In genomic region chr6:79597155-79597554, GRCh38 we compare ENCODE assay signal across 27 cellular contexts. TPM values are rescaled to one million over a fixed set of nuclear protein-coding genes. Genes with fewer than 3 reads are reported as not detected.
DNase-seq lines count a peak whose midpoint lies in the region; ATAC-seq, FAIRE-seq and TF ChIP-seq lines count a peak whose summit lies in the region.
"Had no signal": no experiment of that assay in that cellular context is flagged by ENCODE, and none has a peak within 500 bp of the region (broad histone marks: within the 10 kb centered on the region; RNA-seq: fewer than 3 reads in every experiment).

No MANE protein-coding gene starts in this region.

- H3K9ac ChIP-seq in K562 (ENCODE audit: insufficient read depth in 1 of 2, low read depth in 2 of 2, low read length in 2 of 2) (no peak overlapping the region), HepG2 (ENCODE audit: insufficient read depth, low read depth, low read length) (no peak overlapping the region)
- H3K9ac ChIP-seq: BLaER1 treated with 17β-estradiol and CSF1 and Interleukin-3, amounts not matched to agents 10 nM and 100 nM had no signal

- H4K20me1 ChIP-seq in K562 (replicated peaks; ENCODE audit: control insufficient read depth, insufficient read depth, low read length) (no peaks in the 10 kb centered on the region), HepG2 (ENCODE audit: insufficient read depth, low read length) (no peaks in the 10 kb centered on the region)
- H4K20me1 ChIP-seq: BLaER1 treated with 17β-estradiol and CSF1 and Interleukin-3, amounts not matched to agents 10 nM and 100 nM had no signal

- in situ Hi-C loops in K562 (cut with MboI) (no loop called here), HepG2 (cut with HindIII; ENCODE audit: extremely low pct_ligation_motif_present, low pct_unique_long_range_greater_than_20kb) (no loop called here)

- H3K27me3 Mint-ChIP-seq in activated CD8-positive, alpha-beta T cell treated with anti-CD3 and anti-CD28 coated beads for 36 hours = peaks cover 4% of the 10 kb centered on the region
- H3K27me3 Mint-ChIP-seq in activated CD8-positive, alpha-beta T cell treated with anti-CD3 and anti-CD28 coated beads, Interleukin-2, amount 10 ng/mL, durations not matched to agents 7 days and 5 days (ENCODE audit: low read depth) = no peaks in the 10 kb centered on the region
- H3K27me3 Mint-ChIP-seq in CD8-positive, alpha-beta T cell (ENCODE audit: low read depth) = peaks cover 3% of the 10 kb centered on the region

- no peaks in the 10 kb centered on the region for H3K27me3 ChIP-seq in CD8-positive, alpha-beta T cell (ENCODE audit: insufficient read depth, low read length)
- H3K27me3 ChIP-seq in K562 (ENCODE audit: control insufficient read depth in 2 of 2, insufficient read depth in 2 of 2, low read length in 2 of 2) (no peaks in the 10 kb centered on the region), HepG2 (ENCODE audit: control insufficient read depth in 1 of 2, insufficient read depth in 2 of 2, low read length in 2 of 2) (no peaks in the 10 kb centered on the region)
- H3K27me3 ChIP-seq: BLaER1 treated with 17β-estradiol and CSF1 and Interleukin-3, amounts not matched to agents 10 nM and 100 nM had no signal

- H3K4me3 Mint-ChIP-seq in activated CD8-positive, alpha-beta T cell treated with anti-CD3 and anti-CD28 coated beads for 36 hours = no peak overlapping the region
- H3K4me3 Mint-ChIP-seq in activated CD8-positive, alpha-beta T cell treated with anti-CD3 and anti-CD28 coated beads, Interleukin-2, amount 10 ng/mL, durations not matched to agents 7 days and 5 days = no peak overlapping the region
- H3K4me3 Mint-ChIP-seq in CD8-positive, alpha-beta T cell = no peak overlapping the region
- H3K4me3 Mint-ChIP-seq: B cell; CD4-positive, alpha-beta T cell; CD8-positive, alpha-beta memory T cell had no signal

- H2AFZ ChIP-seq in K562 (ENCODE audit: low read depth, low read length) (no peak overlapping the region), HepG2 (ENCODE audit: low read length) (no peak overlapping the region)

- H3K79me2 ChIP-seq in K562 (ENCODE audit: control insufficient read depth, insufficient read depth, low read length) = no peaks in the 10 kb centered on the region
- no peaks in the 10 kb centered on the region for H3K79me2 ChIP-seq in HepG2 (ENCODE audit: insufficient read depth, low read length)

- no peaks in the 10 kb centered on the region for H3K36me3 Mint-ChIP-seq in activated CD8-positive, alpha-beta T cell treated with anti-CD3 and anti-CD28 coated beads for 36 hours (ENCODE audit: low read depth)
- H3K36me3 Mint-ChIP-seq in activated CD8-positive, alpha-beta T cell treated with anti-CD3 and anti-CD28 coated beads, Interleukin-2, amount 10 ng/mL, durations not matched to agents 7 days and 5 days (ENCODE audit: low read depth) = no peaks in the 10 kb centered on the region
- no peaks in the 10 kb centered on the region for H3K36me3 Mint-ChIP-seq in CD8-positive, alpha-beta T cell
- H3K36me3 Mint-ChIP-seq: CD8-positive, alpha-beta memory T cell had no signal

- no peak overlapping the region for H3K27ac Mint-ChIP-seq in activated CD8-positive, alpha-beta T cell treated with anti-CD3 and anti-CD28 coated beads for 36 hours
- no peak overlapping the region for H3K27ac Mint-ChIP-seq in activated CD8-positive, alpha-beta T cell treated with anti-CD3 and anti-CD28 coated beads, Interleukin-2, amount 10 ng/mL, durations not matched to agents 7 days and 5 days
- no peak overlapping the region for H3K27ac Mint-ChIP-seq in CD8-positive, alpha-beta T cell
- H3K27ac Mint-ChIP-seq: B cell; CD4-positive, alpha-beta T cell; CD8-positive, alpha-beta memory T cell had no signal

- H3K4me2 ChIP-seq in K562 (ENCODE audit: insufficient read depth, low read length) (no peak overlapping the region), HepG2 (ENCODE audit: low read depth, low read length) (no peak overlapping the region)
- H3K4me2 ChIP-seq: A549; BLaER1 treated with 17β-estradiol and CSF1 and Interleukin-3, amounts not matched to agents 10 nM and 100 nM had no signal

- TF ChIP-seq RAD21 in K562 (CRISPR knock-in tag; conservative IDR thresholded peaks at IDR 0.05 in 1 of 2, IDR thresholded peaks at IDR 0.05 in 1 of 2) (no peak), HepG2 (CRISPR knock-in tag; IDR thresholded peaks at IDR 0.05) (no peak)

- no peaks in the 10 kb centered on the region for H3K36me3 ChIP-seq in CD8-positive, alpha-beta T cell (ENCODE audit: insufficient read depth, low read length)
- H3K36me3 ChIP-seq in HEK293 (ENCODE audit: control insufficient read depth in 2 of 2, insufficient read depth in 1 of 2, low read length in 2 of 2) = no peaks in the 10 kb centered on the region
- no peaks in the 10 kb centered on the region for H3K36me3 ChIP-seq in K562 (ENCODE audit: control insufficient read depth, insufficient read depth, low read length)
- H3K36me3 ChIP-seq in HepG2 (replicated peaks in 1 of 2; ENCODE audit: control insufficient read depth in 1 of 2, insufficient read depth in 2 of 2, low read length in 2 of 2) = no peaks in the 10 kb centered on the region
- H3K36me3 ChIP-seq: BLaER1 treated with 17β-estradiol and CSF1 and Interleukin-3, amounts not matched to agents 10 nM and 100 nM had no signal

- H3K4me3 ChIP-seq in CD8-positive, alpha-beta T cell (ENCODE audit: low read depth, low read length) = no peak overlapping the region
- no peak overlapping the region for H3K4me3 ChIP-seq in HEK293 (ENCODE audit: low read depth, low read length)
- H3K4me3 ChIP-seq in K562 = no peak overlapping the region
- no peak overlapping the region for H3K4me3 ChIP-seq in HepG2 (replicated peaks in 1 of 3; ENCODE audit: insufficient read depth in 1 of 3, low read depth in 2 of 3, low read length in 3 of 3)
- H3K4me3 ChIP-seq: A549; BLaER1 treated with 17β-estradiol and CSF1 and Interleukin-3, amounts not matched to agents 10 nM and 100 nM; GM12878 had no signal

- DNase-seq in activated CD8-positive, alpha-beta T cell treated with anti-CD3 and anti-CD28 coated beads for 36 hours = no peak
- no peak for DNase-seq in activated CD8-positive, alpha-beta T cell treated with anti-CD3 and anti-CD28 coated beads, Interleukin-2, amount 10 ng/mL, durations not matched to agents 7 days and 5 days
- DNase-seq in CD8-positive, alpha-beta T cell = no peak
- DNase-seq in K562 (ENCODE audit: extremely low read depth in 1 of 4, low spot score in 3 of 4) (no peak), SHP77 (lab: John Stamatoyannopoulos, UW) (no peak), HepG2 (ENCODE audit: low spot score) (no peak)
- DNase-seq: AML-193; CD4-positive, alpha-beta T cell; CD8-positive, alpha-beta memory T cell; COR-L47; DMS 273 treated with DMSO at 0.1 percent for 48 hours; DMS153; DMS53; DMS79; DND-41; EL; GDM1 had no signal

- intact Hi-C loops in activated CD8-positive, alpha-beta T cell treated with anti-CD3 and anti-CD28 coated beads for 36 hours (cut with micrococcal nuclease) = no loop called here
- intact Hi-C loops in CD8-positive, alpha-beta T cell (cut with DNase I, micrococcal nuclease) = no loop called here
- intact Hi-C loops in K562 (cut with micrococcal nuclease) = no loop called here
- intact Hi-C loops in HepG2 (cut with micrococcal nuclease; ENCODE audit: unreplicated experiment) = no loop called here

- TF ChIP-seq POLR2A in K562 (conservative IDR thresholded peaks at IDR 0.05) (no peak), HepG2 (IDR thresholded peaks at IDR 0.05; ENCODE audit: insufficient read depth in 1 of 2, low read depth in 2 of 2, low read length in 2 of 2) (no peak)

- no peaks in the 10 kb centered on the region for H3K4me1 Mint-ChIP-seq in activated CD8-positive, alpha-beta T cell treated with anti-CD3 and anti-CD28 coated beads for 36 hours (ENCODE audit: low read depth)
- H3K4me1 Mint-ChIP-seq in activated CD8-positive, alpha-beta T cell treated with anti-CD3 and anti-CD28 coated beads, Interleukin-2, amount 10 ng/mL, durations not matched to agents 7 days and 5 days (ENCODE audit: low read depth) = no peaks in the 10 kb centered on the region
- H3K4me1 Mint-ChIP-seq in CD8-positive, alpha-beta T cell (ENCODE audit: low read depth) = no peaks in the 10 kb centered on the region
- H3K4me1 Mint-ChIP-seq: B cell; CD8-positive, alpha-beta memory T cell had no signal

- no peak for ATAC-seq in activated CD8-positive, alpha-beta T cell treated with anti-CD3 and anti-CD28 coated beads for 36 hours
- no peak for ATAC-seq in activated CD8-positive, alpha-beta T cell treated with anti-CD3 and anti-CD28 coated beads, Interleukin-2, amount 10 ng/mL, durations not matched to agents 7 days and 5 days
- ATAC-seq in CD8-positive, alpha-beta T cell = no peak
- no peak for ATAC-seq in K562
- ATAC-seq in HepG2 = no peak
- ATAC-seq: A549, GM12878 had no signal

- CTCF ChIA-PET in activated CD8-positive, alpha-beta T cell treated with anti-CD3 and anti-CD28 coated beads for 36 hours (lab: Charles Lee) = no interaction called here
- CTCF ChIA-PET in activated CD8-positive, alpha-beta T cell treated with anti-CD3 and anti-CD28 coated beads, Interleukin-2, amount 10 ng/mL, durations not matched to agents 7 days and 5 days (lab: Charles Lee) = no interaction called here
- CTCF ChIA-PET in CD8-positive, alpha-beta T cell (lab: Charles Lee) = no interaction called here
- CTCF ChIA-PET in HEK293 (lab: Yijun Ruan, JAX) (no interaction called here), K562 (lab: Yijun Ruan, JAX; ENCODE audit: low intra/inter-chr PET ratio) (no interaction called here), HepG2 (lab: Yijun Ruan, JAX; ENCODE audit: low intra/inter-chr PET ratio, low total read pairs) (no interaction called here)

- H3K27ac ChIP-seq in CD8-positive, alpha-beta T cell (ENCODE audit: low read depth, low read length) = no peak overlapping the region
- H3K27ac ChIP-seq in HEK293 (ENCODE audit: extremely low read depth, low read depth, low read length) (no peak overlapping the region), K562 (ENCODE audit: extremely low read depth, low read depth, low read length) (no peak overlapping the region), HepG2 (ENCODE audit: extremely low read length, insufficient read depth, low read length) (no peak overlapping the region)
- H3K27ac ChIP-seq: 22Rv1; A549; BLaER1 treated with 17β-estradiol and CSF1 and Interleukin-3, amounts not matched to agents 10 nM and 100 nM; C4-2B had no signal

- no peak for TF ChIP-seq EP300 in K562 (IDR thresholded peaks at IDR 0.05; ENCODE audit: low read length)
- no peak for TF ChIP-seq EP300 in HepG2 (IDR thresholded peaks at IDR 0.05; ENCODE audit: low read depth in 2 of 2, low read length in 2 of 2)
- TF ChIP-seq EP300 in HepG2 (CRISPR knock-in tag; IDR thresholded peaks at IDR 0.05; ENCODE audit: borderline replicate concordance) = no peak

- 73% methylated on average over 1 of the region's 2 CpGs for whole genome bisulfite sequencing in K562 (ENCODE audit: insufficient coverage, low coverage, missing lambda C conversion rate)
- WGBS in HepG2 (ENCODE audit: low lambda C conversion rate) = 87% methylated on average over 2 of the region's 2 CpGs

- no peak for FAIRE-seq in K562 (lab: Jason Lieb, UNC)
- no peak for FAIRE-seq in HepG2 (lab: Jason Lieb, UNC)
- FAIRE-seq: A549, GM12878, GM12892, GM18507, GM19239 had no signal

- POLR2A ChIA-PET in activated CD8-positive, alpha-beta T cell treated with anti-CD3 and anti-CD28 coated beads for 36 hours (lab: Charles Lee) = no interaction called here
- POLR2A ChIA-PET in activated CD8-positive, alpha-beta T cell treated with anti-CD3 and anti-CD28 coated beads, Interleukin-2, amount 10 ng/mL, durations not matched to agents 7 days and 5 days (lab: Charles Lee) = no interaction called here
- POLR2A ChIA-PET in CD8-positive, alpha-beta T cell (lab: Charles Lee) = no interaction called here
- POLR2A ChIA-PET in HEK293 (lab: Yijun Ruan, JAX) = no interaction called here
- POLR2A ChIA-PET in K562 (lab: Yijun Ruan, JAX) = no interaction called here
- POLR2A ChIA-PET in HepG2 (lab: Yijun Ruan, JAX) = no interaction called here

- H3K9me3 ChIP-seq in CD8-positive, alpha-beta T cell (ENCODE audit: low read length) = no peaks in the 10 kb centered on the region
- no peaks in the 10 kb centered on the region for H3K9me3 ChIP-seq in HEK293 (ENCODE audit: control insufficient read depth, insufficient read depth, low read depth, low read length)
- no peaks in the 10 kb centered on the region for H3K9me3 ChIP-seq in K562 (replicated peaks; ENCODE audit: control insufficient read depth, insufficient read depth, low read depth, low read length)
- H3K9me3 ChIP-seq in HepG2 (ENCODE audit: low read length) = no peaks in the 10 kb centered on the region
- H3K9me3 ChIP-seq: A549; BLaER1 treated with 17β-estradiol and CSF1 and Interleukin-3, amounts not matched to agents 10 nM and 100 nM had no signal

- BruUV-seq in K562 (replicated peaks; lab: Mats Ljungman, UMichigan) = no TSS peak
- no TSS peak for BruUV-seq in HepG2 (replicated peaks; lab: Mats Ljungman, UMichigan)

- H3K9me1 ChIP-seq in K562 (ENCODE audit: control insufficient read depth, insufficient read depth, low read length) = no peaks in the 10 kb centered on the region

- TF ChIP-seq CTCF in activated CD8-positive, alpha-beta T cell treated with anti-CD3 and anti-CD28 coated beads for 36 hours (IDR thresholded peaks at IDR 0.05) = peak; percentile 21
- peak; percentile 21 for TF ChIP-seq CTCF in CD8-positive, alpha-beta T cell (IDR thresholded peaks at IDR 0.05)
- TF ChIP-seq CTCF in HEK293 (tag by site-specific recombination; IDR thresholded peaks at IDR 0.05) = no peak
- TF ChIP-seq CTCF in K562 (IDR thresholded peaks at IDR 0.05 in 2 of 3, conservative IDR thresholded peaks at IDR 0.05 in 1 of 3; ENCODE audit: insufficient read depth in 2 of 3, low read depth in 1 of 3, low read length in 3 of 3) = no peak
- no peak for TF ChIP-seq CTCF in HepG2 (CRISPR knock-in tag; IDR thresholded peaks at IDR 0.05)

- no peaks in the 10 kb centered on the region for H3K9me3 Mint-ChIP-seq in activated CD8-positive, alpha-beta T cell treated with anti-CD3 and anti-CD28 coated beads for 36 hours
- H3K9me3 Mint-ChIP-seq in activated CD8-positive, alpha-beta T cell treated with anti-CD3 and anti-CD28 coated beads, Interleukin-2, amount 10 ng/mL, durations not matched to agents 7 days and 5 days (ENCODE audit: insufficient read depth) = no peaks in the 10 kb centered on the region
- no peaks in the 10 kb centered on the region for H3K9me3 Mint-ChIP-seq in CD8-positive, alpha-beta T cell
- H3K9me3 Mint-ChIP-seq: CD4-positive, alpha-beta T cell had no signal

- H3K4me1 ChIP-seq in CD8-positive, alpha-beta T cell (ENCODE audit: insufficient read depth, low read length) = no peaks in the 10 kb centered on the region
- H3K4me1 ChIP-seq in HEK293 (ENCODE audit: control insufficient read depth, insufficient read depth, low read length) (peaks cover 14% of the 10 kb centered on the region), K562 (replicated peaks in 1 of 2; ENCODE audit: control insufficient read depth in 2 of 2, insufficient read depth in 2 of 2, low read length in 2 of 2) (peaks cover 5 to 26% of the 10 kb centered on the region in 2 experiments), HepG2 (ENCODE audit: insufficient read depth, low read length) (peaks cover 21% of the 10 kb centered on the region)
- H3K4me1 ChIP-seq: BLaER1 treated with 17β-estradiol and CSF1 and Interleukin-3, amounts not matched to agents 10 nM and 100 nM had no signal

RNA-seq across cellular contexts. Expression of gene SH3BGRL2, which starts 34.0 kb away (rescaled TPM):
- under 1 TPM; 0.54 to 0.70 TPM for total RNA-seq in activated CD8-positive, alpha-beta T cell treated with anti-CD3 and anti-CD28 coated beads for 36 hours
- total RNA-seq in activated CD8-positive, alpha-beta T cell treated with anti-CD3 and anti-CD28 coated beads, Interleukin-2, amount 10 ng/mL, durations not matched to agents 7 days and 5 days = under 1 TPM; 0.13 TPM
- under 1 TPM; 0.25 to 0.33 TPM for total RNA-seq in CD8-positive, alpha-beta T cell
- 1.8 and 7.8 TPM in 2 replicates for total RNA-seq in K562 (2011; cell fraction: chromatin; rRNA removed; ENCODE audit: low replicate concordance)
- total RNA-seq in K562 (2011; cell fraction: nucleolus; rRNA removed) = 1.3 and 2.1 TPM in 2 replicates
- 5.4 and 8.2 TPM in 2 replicates for total RNA-seq in K562 (2011; cell fraction: nucleoplasm; rRNA removed)
- total RNA-seq in K562 (2014; rRNA removed) = 7.3 and 8.0 TPM in 2 replicates
- 12.1 and 13.6 TPM in 2 replicates for total RNA-seq in K562 (2014; rRNA removed; fragmentation: Illumina TruSeq; extraction: Trizol)
- 9.1 and 10.2 TPM in 2 replicates for total RNA-seq in K562 (2015; rRNA removed; fragmentation: Illumina TruSeq; extraction: Trizol)
- total RNA-seq in K562 (2021) = 9.9 and 10.8 TPM in 2 replicates
- polyA plus RNA-seq in K562 (2011; rRNA removed) = 2.9 and 5.5 TPM in 2 replicates
- polyA plus RNA-seq in K562 (2011; cell fraction: cytosol; rRNA removed) = 1.2 and 1.8 TPM in 2 replicates
- polyA plus RNA-seq in K562 (2011; cell fraction: nucleus; rRNA removed) = 1.8 and 1.9 TPM in 2 replicates
- 4.4 and 6.3 TPM in 2 replicates for polyA plus RNA-seq in K562 (2012)
- 8.3 and 10.5 TPM in 2 replicates for polyA plus RNA-seq in K562 (2014; fragmentation: Illumina TruSeq; extraction: Trizol)
- polyA plus RNA-seq in K562 (2014; fragmentation: Nextera tagmentation; extraction: Ambion mirVana) = 1 to 10 TPM; 4.4 to 5.0 TPM
- polyA plus RNA-seq in K562 (2014; rRNA removed) = 6.5 and 8.6 TPM in 2 replicates
- 3.8 and 5.6 TPM in 2 replicates for polyA minus RNA-seq in K562 (2011; rRNA and poly(A)+ RNA removed)
- 1.7 and 3.1 TPM in 2 replicates for polyA minus RNA-seq in K562 (2011; cell fraction: cytosol; rRNA and poly(A)+ RNA removed)
- polyA minus RNA-seq in K562 (2011; cell fraction: nucleus; rRNA and poly(A)+ RNA removed) = 1.8 and 2.7 TPM in 2 replicates
- total RNA-seq in HepG2 (2016; rRNA removed; fragmentation: Illumina TruSeq; extraction: Trizol) = 28.8 and 49.2 TPM in 2 replicates
- 2.4 and 2.6 TPM in 2 replicates for total RNA-seq in HepG2 (2016; cell fraction: cytosol; rRNA removed; fragmentation: Illumina TruSeq; extraction: Trizol; ENCODE audit: low read depth)
- total RNA-seq in HepG2 (2016; cell fraction: insoluble cytoplasmic fraction; rRNA removed; fragmentation: Illumina TruSeq; extraction: Trizol) = 28.8 and 50.1 TPM in 2 replicates
- total RNA-seq in HepG2 (2016; cell fraction: membrane; rRNA removed; fragmentation: Illumina TruSeq; extraction: Trizol) = 18.7 and 20.1 TPM in 2 replicates
- total RNA-seq in HepG2 (2016; cell fraction: nucleus; rRNA removed; fragmentation: Illumina TruSeq; extraction: Trizol) = 21.9 and 24.0 TPM in 2 replicates
- polyA plus RNA-seq in HepG2 (2011; rRNA removed) = 9.1 and 10.9 TPM in 2 replicates
- 5.4 and 9.9 TPM in 2 replicates for polyA plus RNA-seq in HepG2 (2011; cell fraction: cytosol; rRNA removed)
- 3.0 and 3.8 TPM in 2 replicates for polyA plus RNA-seq in HepG2 (2011; cell fraction: nucleus; rRNA removed)
- 14.3 and 18.3 TPM in 2 replicates for polyA plus RNA-seq in HepG2 (2012)
- 2.0 and 2.3 TPM in 2 replicates for polyA plus RNA-seq in HepG2 (2016; cell fraction: cytosol; fragmentation: Illumina TruSeq; extraction: Trizol; ENCODE audit: low read depth)
- polyA plus RNA-seq in HepG2 (2016; cell fraction: insoluble cytoplasmic fraction; fragmentation: Illumina TruSeq; extraction: Trizol; ENCODE audit: low read depth) = 41.2 and 44.0 TPM in 2 replicates
- 9.8 and 9.9 TPM in 2 replicates for polyA plus RNA-seq in HepG2 (2016; cell fraction: membrane; fragmentation: Illumina TruSeq; extraction: Trizol; ENCODE audit: low read depth)
- 22.0 and 22.3 TPM in 2 replicates for polyA plus RNA-seq in HepG2 (2016; cell fraction: nucleus; fragmentation: Illumina TruSeq; extraction: Trizol; ENCODE audit: insufficient read depth, low read depth)
- 0.14 and 7.0 TPM in 2 replicates for polyA minus RNA-seq in HepG2 (2011; rRNA and poly(A)+ RNA removed; ENCODE audit: low replicate concordance)
- polyA minus RNA-seq in HepG2 (2011; cell fraction: cytosol; rRNA and poly(A)+ RNA removed) = 13.6 and 16.5 TPM in 2 replicates
- polyA minus RNA-seq in HepG2 (2011; cell fraction: nucleus; rRNA and poly(A)+ RNA removed) = 16.2 and 18.3 TPM in 2 replicates
- total RNA-seq: B cell had no signal

RNA-seq across cellular contexts. Expression of gene LCA5, which starts 59.9 kb away (rescaled TPM):
- under 1 TPM in 1 of 2 experiments, not detected in 1; 0.07 TPM for total RNA-seq in activated CD8-positive, alpha-beta T cell treated with anti-CD3 and anti-CD28 coated beads for 36 hours
- total RNA-seq in activated CD8-positive, alpha-beta T cell treated with anti-CD3 and anti-CD28 coated beads, Interleukin-2, amount 10 ng/mL, durations not matched to agents 7 days and 5 days = not detected
- total RNA-seq in CD8-positive, alpha-beta T cell = not detected
- 1.7 and 6.8 TPM in 2 replicates for total RNA-seq in K562 (2011; cell fraction: chromatin; rRNA removed; ENCODE audit: low replicate concordance)
- total RNA-seq in K562 (2011; cell fraction: nucleolus; rRNA removed) = 0.67 and 0.79 TPM in 2 replicates
- total RNA-seq in K562 (2011; cell fraction: nucleoplasm; rRNA removed) = 1.8 and 3.5 TPM in 2 replicates
- 1.4 TPM in 2 replicates for total RNA-seq in K562 (2014; rRNA removed)
- total RNA-seq in K562 (2014; rRNA removed; fragmentation: Illumina TruSeq; extraction: Trizol) = 3.4 and 4.6 TPM in 2 replicates
- total RNA-seq in K562 (2015; rRNA removed; fragmentation: Illumina TruSeq; extraction: Trizol) = 3.0 and 3.2 TPM in 2 replicates
- total RNA-seq in K562 (2021) = 2.2 TPM in 2 replicates
- polyA plus RNA-seq in K562 (2011; rRNA removed) = 1.3 and 1.8 TPM in 2 replicates
- polyA plus RNA-seq in K562 (2011; cell fraction: cytosol; rRNA removed) = 0.12 and 0.55 TPM in 2 replicates
- polyA plus RNA-seq in K562 (2011; cell fraction: nucleus; rRNA removed) = 0.88 and 1.3 TPM in 2 replicates
- polyA plus RNA-seq in K562 (2012) = 1.3 and 1.9 TPM in 2 replicates
- 2.4 and 2.5 TPM in 2 replicates for polyA plus RNA-seq in K562 (2014; fragmentation: Illumina TruSeq; extraction: Trizol)
- 1 to 10 TPM; 1.0 to 1.3 TPM for polyA plus RNA-seq in K562 (2014; fragmentation: Nextera tagmentation; extraction: Ambion mirVana)
- polyA plus RNA-seq in K562 (2014; rRNA removed) = 1.2 and 1.7 TPM in 2 replicates
- 2.7 and 4.0 TPM in 2 replicates for polyA minus RNA-seq in K562 (2011; rRNA and poly(A)+ RNA removed)
- 1.8 TPM in 2 replicates for polyA minus RNA-seq in K562 (2011; cell fraction: cytosol; rRNA and poly(A)+ RNA removed)
- 2.0 and 3.8 TPM in 2 replicates for polyA minus RNA-seq in K562 (2011; cell fraction: nucleus; rRNA and poly(A)+ RNA removed)
- 4.6 and 7.7 TPM in 2 replicates for total RNA-seq in HepG2 (2016; rRNA removed; fragmentation: Illumina TruSeq; extraction: Trizol)
- 1.9 and 2.0 TPM in 2 replicates for total RNA-seq in HepG2 (2016; cell fraction: cytosol; rRNA removed; fragmentation: Illumina TruSeq; extraction: Trizol; ENCODE audit: low read depth)
- 4.0 and 7.6 TPM in 2 replicates for total RNA-seq in HepG2 (2016; cell fraction: insoluble cytoplasmic fraction; rRNA removed; fragmentation: Illumina TruSeq; extraction: Trizol)
- 2.3 TPM in 2 replicates for total RNA-seq in HepG2 (2016; cell fraction: membrane; rRNA removed; fragmentation: Illumina TruSeq; extraction: Trizol)
- 7.1 and 7.4 TPM in 2 replicates for total RNA-seq in HepG2 (2016; cell fraction: nucleus; rRNA removed; fragmentation: Illumina TruSeq; extraction: Trizol)
- polyA plus RNA-seq in HepG2 (2011; rRNA removed) = 0.56 and 0.84 TPM in 2 replicates
- 0.28 and 0.45 TPM in 2 replicates for polyA plus RNA-seq in HepG2 (2011; cell fraction: cytosol; rRNA removed)
- 0.48 and 0.57 TPM in 2 replicates for polyA plus RNA-seq in HepG2 (2011; cell fraction: nucleus; rRNA removed)
- polyA plus RNA-seq in HepG2 (2012) = 1.3 and 1.8 TPM in 2 replicates
- 0.10 TPM in 2 replicates for polyA plus RNA-seq in HepG2 (2016; cell fraction: cytosol; fragmentation: Illumina TruSeq; extraction: Trizol; ENCODE audit: low read depth)
- polyA plus RNA-seq in HepG2 (2016; cell fraction: insoluble cytoplasmic fraction; fragmentation: Illumina TruSeq; extraction: Trizol; ENCODE audit: low read depth) = 3.7 and 4.7 TPM in 2 replicates
- 0.31 and 0.45 TPM in 2 replicates for polyA plus RNA-seq in HepG2 (2016; cell fraction: membrane; fragmentation: Illumina TruSeq; extraction: Trizol; ENCODE audit: low read depth)
- polyA plus RNA-seq in HepG2 (2016; cell fraction: nucleus; fragmentation: Illumina TruSeq; extraction: Trizol; ENCODE audit: insufficient read depth, low read depth) = 4.2 and 5.1 TPM in 2 replicates
- polyA minus RNA-seq in HepG2 (2011; rRNA and poly(A)+ RNA removed; ENCODE audit: low replicate concordance) = 0.14 and 0.62 TPM in 2 replicates
- 1.2 and 1.7 TPM in 2 replicates for polyA minus RNA-seq in HepG2 (2011; cell fraction: cytosol; rRNA and poly(A)+ RNA removed)
- 5.3 and 6.7 TPM in 2 replicates for polyA minus RNA-seq in HepG2 (2011; cell fraction: nucleus; rRNA and poly(A)+ RNA removed)
- total RNA-seq: CD4-positive, alpha-beta T cell had no signal

Comparison
In these comparisons a context has a peak if more than half of its experiments do, and no peak if none do; other contexts are left out.
1. CTCF ChIP-seq: peak in activated CD8-positive, alpha-beta T cell treated with anti-CD3 and anti-CD28 coated beads for 36 hours (single experiment) and CD8-positive, alpha-beta T cell (single experiment); none in HEK293 (single experiment), K562 (0 of 3) and HepG2 (single experiment).